Comparison of ENCODE assay signal across 8 cellular contexts in genomic region chr17:73643012-73643845, GRCh38. TPM values are rescaled to one million over a fixed set of nuclear protein-coding genes. Genes with fewer than 3 reads are reported as not detected.
DNase-seq lines count a peak whose midpoint lies in the region; ATAC-seq, FAIRE-seq and TF ChIP-seq lines count a peak whose summit lies in the region.

No MANE protein-coding gene starts in this region.

- intact Hi-C loops in upper lobe of right lung (cut with DNase I) = loop anchor here (10.0 kb wide), 1 partner anchor 312 kb away; no protein-coding TSS in a partner anchor

- H3K9me3 ChIP-seq in A549 (no peaks in the 10 kb centered on the region), HEK293 (ENCODE audit: control insufficient read depth, insufficient read depth, low read depth, low read length) (no peaks in the 10 kb centered on the region), endodermal cell (ENCODE audit: control insufficient read depth, low read length) (no peaks in the 10 kb centered on the region), muscle layer of colon (ENCODE audit: low read length) (no peaks in the 10 kb centered on the region), upper lobe of right lung (no peaks in the 10 kb centered on the region)

- CTCF ChIA-PET in A549 (lab: Yijun Ruan, JAX) = interaction anchor here (0.6 to 6.5 kb wide), 38 partner anchors 9 to 560 kb away, joined by 3 to 64 read pairs (median 3); no protein-coding TSS in a partner anchor
- CTCF ChIA-PET in HEK293 (lab: Yijun Ruan, JAX) = interaction anchor here (0.5 to 1.0 kb wide), 3 partner anchors 204 to 552 kb away, joined by 3 read pairs; no protein-coding TSS in a partner anchor
- CTCF ChIA-PET in WTC11 (lab: Charles Lee) = interaction anchor here (0.6 to 6.0 kb wide), 12 partner anchors 9 to 309 kb away, joined by 3 to 69 read pairs (median 4); no protein-coding TSS in a partner anchor

- H3K9ac ChIP-seq in endodermal cell (ENCODE audit: extremely low read depth, low read length, poor library complexity, severe bottlenecking) (no peak overlapping the region), muscle layer of colon (ENCODE audit: low read length) (no peak overlapping the region)

- DNase-seq in A549 (ENCODE audit: low read depth in 1 of 2, low spot score in 1 of 2) (peak; percentile 64 to 90), WTC11 (ENCODE audit: low spot score) (peak; percentile 47), endodermal cell (peak; percentile 90), upper lobe of right lung (peak; percentile 71), UCSD-AML1 (lab: John Stamatoyannopoulos, UW; ENCODE audit: unreplicated experiment) (no peak)

- peak; percentile 74 for FAIRE-seq in A549 (lab: Jason Lieb, UNC)

- H3K4me1 Mint-ChIP-seq in WTC11 (peaks cover 45% of the 10 kb centered on the region), endodermal cell (peaks cover 21% of the 10 kb centered on the region)

- POLR2A ChIA-PET in A549 (lab: Yijun Ruan, JAX) (interaction anchor here (0.6 kb wide), 1 partner anchor 381 kb away, joined by 3 read pairs; no protein-coding TSS in a partner anchor), HEK293 (lab: Yijun Ruan, JAX) (interaction anchor here (0.9 to 1.6 kb wide), 5 partner anchors 12 to 561 kb away, joined by 3 to 5 read pairs (median 4); partner anchors contain the start of gene RPL38), WTC11 (lab: Charles Lee) (interaction anchor here (1.1 kb wide), 1 partner anchor 121 kb away, joined by 3 read pairs; no protein-coding TSS in a partner anchor)

- no peak for TF ChIP-seq EP300 in A549 (IDR thresholded peaks at IDR 0.05)

- 3% methylated on average over 27 of the region's 67 CpGs for whole genome bisulfite sequencing in A549 (ENCODE audit: missing lambda C conversion rate)
- WGBS in endodermal cell (ENCODE audit: insufficient coverage in 1 of 2, insufficient read length in 1 of 2), 2 experiments = 0 to 1% methylated on average over 16 to 67 of the region's 67 CpGs

- H3K27me3 ChIP-seq in endodermal cell (ENCODE audit: control insufficient read depth, insufficient read depth, low read length, poor library complexity, severe bottlenecking) (peaks cover 74% of the 10 kb centered on the region), muscle layer of colon (ENCODE audit: control insufficient read depth in 1 of 2, insufficient read depth in 2 of 2, low read length in 2 of 2) (peaks cover 28 to 58% of the 10 kb centered on the region in 2 donors), upper lobe of right lung (peaks cover 66% of the 10 kb centered on the region)

- TF ChIP-seq POLR2A in A549 (IDR thresholded peaks at IDR 0.05; ENCODE audit: low read length) = no peak

- TF ChIP-seq CTCF in A549 (IDR thresholded peaks at IDR 0.05) = peak; percentile 61
- TF ChIP-seq CTCF in HEK293 (tag by site-specific recombination; IDR thresholded peaks at IDR 0.05) = peak; percentile 69; the same call in 1 of the 2 replicates
- TF ChIP-seq CTCF in WTC11 (IDR thresholded peaks at IDR 0.05) = no peak
- TF ChIP-seq CTCF in endodermal cell (conservative IDR thresholded peaks at IDR 0.05) = peak; percentile 49
- peak; percentile 26 for TF ChIP-seq CTCF in upper lobe of right lung (IDR thresholded peaks at IDR 0.05)

- H3K4me1 ChIP-seq in A549 = peaks cover 4% of the 10 kb centered on the region; the same call in 1 of the 3 replicates
- peaks cover 4% of the 10 kb centered on the region; the same call in 1 of the 2 replicates for H3K4me1 ChIP-seq in HEK293 (ENCODE audit: control insufficient read depth, insufficient read depth, low read length)
- H3K4me1 ChIP-seq in endodermal cell (ENCODE audit: control insufficient read depth, insufficient read depth, low read length) = no peaks in the 10 kb centered on the region
- H3K4me1 ChIP-seq in muscle layer of colon (ENCODE audit: insufficient read depth, low read length) = peaks cover 5% of the 10 kb centered on the region
- H3K4me1 ChIP-seq in upper lobe of right lung = peaks cover 18% of the 10 kb centered on the region

- H3K4me3 Mint-ChIP-seq in WTC11 (peak overlapping the region; percentile 83), endodermal cell (peak overlapping the region; percentile 66)

- no peaks in the 10 kb centered on the region for H3K36me3 Mint-ChIP-seq in WTC11
- H3K36me3 Mint-ChIP-seq in endodermal cell (ENCODE audit: low read depth) = no peaks in the 10 kb centered on the region

- peak; percentile 76 to 90 for TF ChIP-seq RAD21 in A549 (conservative IDR thresholded peaks at IDR 0.05 in 1 of 2, IDR thresholded peaks at IDR 0.05 in 1 of 2)

- H3K4me3 ChIP-seq in A549 = peak overlapping the region; percentile 59
- H3K4me3 ChIP-seq in HEK293 (ENCODE audit: low read depth, low read length) = peak overlapping the region; percentile 49
- H3K4me3 ChIP-seq in endodermal cell (ENCODE audit: low read length) = peak overlapping the region; percentile 81
- peak overlapping the region; percentile 7 to 43 for H3K4me3 ChIP-seq in muscle layer of colon (ENCODE audit: low read depth in 1 of 2, low read length in 2 of 2)
- H3K4me3 ChIP-seq in upper lobe of right lung = peak overlapping the region; percentile 48

- H3K27ac ChIP-seq in A549 (peak overlapping the region; percentile 67 to 84; a peak in 5 of 6 replicates), HEK293 (ENCODE audit: extremely low read depth, low read depth, low read length) (peak overlapping the region; percentile 71; the same call in 1 of the 2 replicates), endodermal cell (ENCODE audit: low read depth, low read length) (peak overlapping the region; percentile 16), muscle layer of colon (ENCODE audit: low read depth, low read length) (no peak overlapping the region), upper lobe of right lung (no peak overlapping the region)

- no peaks in the 10 kb centered on the region for H3K9me3 Mint-ChIP-seq in WTC11
- no peaks in the 10 kb centered on the region for H3K9me3 Mint-ChIP-seq in endodermal cell

- H3K27ac Mint-ChIP-seq in WTC11 = no peak overlapping the region
- H3K27ac Mint-ChIP-seq in endodermal cell = no peak overlapping the region

- ATAC-seq in A549 (peak; percentile 75 to 88), WTC11 (peak; percentile 41), upper lobe of right lung (peak; percentile 27), GM18861 (IDR thresholded peaks at IDR 0.05; ENCODE audit: unreplicated experiment) (no peak)

- peak overlapping the region; percentile 92 for H3K4me2 ChIP-seq in A549

- peaks cover 62% of the 10 kb centered on the region for H3K27me3 Mint-ChIP-seq in WTC11 (ENCODE audit: low read depth)
- H3K27me3 Mint-ChIP-seq in endodermal cell (ENCODE audit: insufficient read depth) = peaks cover 73% of the 10 kb centered on the region

- H3K36me3 ChIP-seq in HEK293 (ENCODE audit: control insufficient read depth in 2 of 2, insufficient read depth in 1 of 2, low read length in 2 of 2) (no peaks in the 10 kb centered on the region), endodermal cell (ENCODE audit: control insufficient read depth, insufficient read depth, low read length) (no peaks in the 10 kb centered on the region), muscle layer of colon (ENCODE audit: insufficient read depth, low read length) (no peaks in the 10 kb centered on the region), upper lobe of right lung (no peaks in the 10 kb centered on the region)

TF ChIP-seq in A549, 52 proteins besides CTCF, POLR2A, EP300 and RAD21 (continues in another document):
- TF ChIP-seq HEYL (CRISPR knock-in tag; IDR thresholded peaks at IDR 0.05) (no peak), JUNB (IDR thresholded peaks at IDR 0.05) (no peak), CBX2 (IDR thresholded peaks at IDR 0.05; ENCODE audit: borderline replicate concordance, low read depth) (no peak), FOXS1 (CRISPR knock-in tag; IDR thresholded peaks at IDR 0.05) (no peak)
- TF ChIP-seq, protein P1, sequence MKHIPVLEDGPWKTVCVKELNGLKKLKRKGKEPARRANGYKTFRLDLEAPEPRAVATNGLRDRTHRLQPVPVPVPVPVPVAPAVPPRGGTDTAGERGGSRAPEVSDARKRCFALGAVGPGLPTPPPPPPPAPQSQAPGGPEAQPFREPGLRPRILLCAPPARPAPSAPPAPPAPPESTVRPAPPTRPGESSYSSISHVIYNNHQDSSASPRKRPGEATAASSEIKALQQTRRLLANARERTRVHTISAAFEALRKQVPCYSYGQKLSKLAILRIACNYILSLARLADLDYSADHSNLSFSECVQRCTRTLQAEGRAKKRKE (CRISPR knock-in tag; IDR thresholded peaks at IDR 0.05; ENCODE audit: low read depth) = no peak

TF ChIP-seq in HEK293, 187 proteins besides CTCF, POLR2A, EP300 and RAD21 (continues in another document):
- TF ChIP-seq ZNF701 (tag by site-specific recombination; IDR thresholded peaks at IDR 0.05) = no peak
- peak; percentile 89 for TF ChIP-seq ZBTB26 (tag by site-specific recombination; optimal IDR thresholded peaks at IDR 0.05)

TF ChIP-seq in WTC11, 78 proteins besides CTCF, POLR2A, EP300 and RAD21 (continues in another document):
- TF ChIP-seq, protein P2, sequence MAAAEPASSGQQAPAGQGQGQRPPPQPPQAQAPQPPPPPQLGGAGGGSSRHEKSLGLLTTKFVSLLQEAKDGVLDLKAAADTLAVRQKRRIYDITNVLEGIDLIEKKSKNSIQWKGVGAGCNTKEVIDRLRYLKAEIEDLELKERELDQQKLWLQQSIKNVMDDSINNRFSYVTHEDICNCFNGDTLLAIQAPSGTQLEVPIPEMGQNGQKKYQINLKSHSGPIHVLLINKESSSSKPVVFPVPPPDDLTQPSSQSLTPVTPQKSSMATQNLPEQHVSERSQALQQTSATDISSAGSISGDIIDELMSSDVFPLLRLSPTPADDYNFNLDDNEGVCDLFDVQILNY (CRISPR knock-in tag; IDR thresholded peaks at IDR 0.05) = no peak
- TF ChIP-seq SP1 (CRISPR knock-in tag; conservative IDR thresholded peaks at IDR 0.05) = 0 out of 2 replicates have a peak, but pooled peaks have one; percentile 23

RNA-seq across cellular contexts. Expression of gene SDK2, which starts 1.0 kb away (rescaled TPM):
- 0.57 and 1.0 TPM in 2 replicates for polyA plus RNA-seq in A549 (2011; rRNA removed)
- polyA plus RNA-seq in A549 (2012; cell fraction: cytosol; rRNA removed) = 0.25 and 0.27 TPM in 2 replicates
- 0.43 and 0.62 TPM in 2 replicates for polyA plus RNA-seq in A549 (2012; cell fraction: nucleus; rRNA removed)
- polyA plus RNA-seq in A549 (2017; fragmentation: RNase III; extraction: RNeasy Plus Mini Kit Qiagen cat#74134 plus additional on column Dnase treatment) = 0.36 to 0.45 TPM (median 0.44 TPM) in 3 replicates
- 1.7 and 3.0 TPM in 2 replicates for polyA minus RNA-seq in A549 (2011; rRNA and poly(A)+ RNA removed)
- 13.5 to 14.8 TPM (median 14.3 TPM) in 3 replicates for total RNA-seq in WTC11 (2021)
- total RNA-seq in endodermal cell = 1 to 10 TPM; 5.9 to 7.0 TPM
- polyA plus RNA-seq in endodermal cell (2013, experiment 1 of 2) = 44.6 TPM
- 44.2 TPM for polyA plus RNA-seq in endodermal cell (2013, experiment 2 of 2)
- total RNA-seq in upper lobe of right lung = 2.3 TPM

Comparison
In these comparisons a context has a peak if more than half of its experiments do, and no peak if none do; other contexts are left out.
1. H3K27ac ChIP-seq: peak in A549 (2 of 2), HEK293 (single experiment) and endodermal cell (single experiment); none in muscle layer of colon (single experiment) and upper lobe of right lung (single experiment).
2. H3K4me3 ChIP-seq: peak in every context shown above with its lines; median percentile 81 in endodermal cell; 59 in A549; 49 in HEK293; 48 in upper lobe of right lung; 25 in muscle layer of colon.